ENCODE assay signal across 1 cellular context in genomic region chr3:100590114-100590839, GRCh38.
TF ChIP-seq lines count a peak whose summit lies in the region.

No MANE protein-coding gene starts in this region.

TF ChIP-seq in WTC11, 78 proteins besides CTCF, POLR2A, EP300 and RAD21 (continued from another document):
- TF ChIP-seq ATF3 (CRISPR knock-in tag; conservative IDR thresholded peaks at IDR 0.05) = no peak
- no peak for TF ChIP-seq ZNF138 (CRISPR knock-in tag; conservative IDR thresholded peaks at IDR 0.05)
- TF ChIP-seq SP1 (CRISPR knock-in tag; conservative IDR thresholded peaks at IDR 0.05) = no peak
- no peak for TF ChIP-seq GRHL2 (CRISPR knock-in tag; IDR thresholded peaks at IDR 0.05; ENCODE audit: insufficient replicate concordance, severe bottlenecking)
- TF ChIP-seq, protein P1, sequence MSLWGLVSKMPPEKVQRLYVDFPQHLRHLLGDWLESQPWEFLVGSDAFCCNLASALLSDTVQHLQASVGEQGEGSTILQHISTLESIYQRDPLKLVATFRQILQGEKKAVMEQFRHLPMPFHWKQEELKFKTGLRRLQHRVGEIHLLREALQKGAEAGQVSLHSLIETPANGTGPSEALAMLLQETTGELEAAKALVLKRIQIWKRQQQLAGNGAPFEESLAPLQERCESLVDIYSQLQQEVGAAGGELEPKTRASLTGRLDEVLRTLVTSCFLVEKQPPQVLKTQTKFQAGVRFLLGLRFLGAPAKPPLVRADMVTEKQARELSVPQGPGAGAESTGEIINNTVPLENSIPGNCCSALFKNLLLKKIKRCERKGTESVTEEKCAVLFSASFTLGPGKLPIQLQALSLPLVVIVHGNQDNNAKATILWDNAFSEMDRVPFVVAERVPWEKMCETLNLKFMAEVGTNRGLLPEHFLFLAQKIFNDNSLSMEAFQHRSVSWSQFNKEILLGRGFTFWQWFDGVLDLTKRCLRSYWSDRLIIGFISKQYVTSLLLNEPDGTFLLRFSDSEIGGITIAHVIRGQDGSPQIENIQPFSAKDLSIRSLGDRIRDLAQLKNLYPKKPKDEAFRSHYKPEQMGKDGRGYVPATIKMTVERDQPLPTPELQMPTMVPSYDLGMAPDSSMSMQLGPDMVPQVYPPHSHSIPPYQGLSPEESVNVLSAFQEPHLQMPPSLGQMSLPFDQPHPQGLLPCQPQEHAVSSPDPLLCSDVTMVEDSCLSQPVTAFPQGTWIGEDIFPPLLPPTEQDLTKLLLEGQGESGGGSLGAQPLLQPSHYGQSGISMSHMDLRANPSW (CRISPR knock-in tag; conservative IDR thresholded peaks at IDR 0.05; ENCODE audit: low read depth) = no peak
TF ChIP-seq in WTC11: peak in this region for 0.
